ENCODE assay signal across 8 cellular contexts in genomic region chr6:44219053-44219814, GRCh38. TPM values are rescaled to one million over a fixed set of nuclear protein-coding genes. Genes with fewer than 3 reads are reported as not detected.
DNase-seq lines count a peak whose midpoint lies in the region; ATAC-seq and TF ChIP-seq lines count a peak whose summit lies in the region.

No MANE protein-coding gene starts in this region.

- POLR2A ChIA-PET in CD4-positive, alpha-beta T cell (lab: Charles Lee) = interaction anchor here (0.6 to 1.4 kb wide), 3 partner anchors 10 to 28 kb away, joined by 3 to 6 read pairs (median 3); partner anchors contain the start of gene HSP90AB1

- no peak for DNase-seq in CD4-positive, alpha-beta T cell
- peak; percentile 74 for DNase-seq in NOMO-1 treated with DMSO at 0.1 percent for 48 hours (lab: John Stamatoyannopoulos, UW; ENCODE audit: unreplicated experiment)
- DNase-seq in sigmoid colon = peak; percentile 95
- DNase-seq in GOT3 (lab: John Stamatoyannopoulos, UW) = no peak

- no peak overlapping the region for H3K27ac ChIP-seq in CD4-positive, alpha-beta T cell (ENCODE audit: low read depth, low read length)
- H3K27ac ChIP-seq in iPS-20b (ENCODE audit: low read length) (peak overlapping the region; percentile 87), sigmoid colon (peak overlapping the region; percentile 94 to 98 (median 97))

- peak overlapping the region; percentile 60 for H3K4me3 Mint-ChIP-seq in CD4-positive, alpha-beta T cell
- peak overlapping the region; percentile 71 to 80 (median 79) for H3K4me3 Mint-ChIP-seq in brain

- H3K9me3 ChIP-seq in CD4-positive, alpha-beta T cell (ENCODE audit: control insufficient read depth, low read length) = no peaks in the 10 kb centered on the region
- H3K9me3 ChIP-seq in iPS-20b (ENCODE audit: insufficient read depth, low read depth, low read length) = no peaks in the 10 kb centered on the region
- no peaks in the 10 kb centered on the region for H3K9me3 ChIP-seq in sigmoid colon

- peak overlapping the region; percentile 85 for H3K9ac ChIP-seq in iPS-20b (ENCODE audit: low read depth, low read length)

- CTCF ChIA-PET in CD4-positive, alpha-beta T cell (lab: Charles Lee) = no interaction called here

- ATAC-seq in CD4-positive, alpha-beta T cell (ENCODE audit: poor library complexity) = no peak
- ATAC-seq in GM18867 (IDR thresholded peaks at IDR 0.05; ENCODE audit: unreplicated experiment) (peak; percentile 48), HG03097 (IDR thresholded peaks at IDR 0.05; ENCODE audit: low FRiP score, unreplicated experiment) (peak; percentile 42)

- H3K9me3 Mint-ChIP-seq in CD4-positive, alpha-beta T cell = no peaks in the 10 kb centered on the region
- peaks cover 0 to 2% (median 0%) of the 10 kb centered on the region in 5 experiments for H3K9me3 Mint-ChIP-seq in brain

- no peak for TF ChIP-seq CTCF in CD4-positive, alpha-beta T cell (IDR thresholded peaks at IDR 0.05)
- TF ChIP-seq CTCF in brain (conservative IDR thresholded peaks at IDR 0.05) (no peak), sigmoid colon (IDR thresholded peaks at IDR 0.05) (no peak)

- peaks cover 4% of the 10 kb centered on the region for H3K27me3 ChIP-seq in CD4-positive, alpha-beta T cell (ENCODE audit: control insufficient read depth, insufficient read depth, low read length)
- peaks cover 3% of the 10 kb centered on the region for H3K27me3 ChIP-seq in iPS-20b (ENCODE audit: insufficient read depth, low read length)
- H3K27me3 ChIP-seq in sigmoid colon = no peaks in the 10 kb centered on the region

- H3K27ac Mint-ChIP-seq in CD4-positive, alpha-beta T cell = no peak overlapping the region
- peak overlapping the region in 4 of 5 experiments; percentile 32 to 91 (median 58) for H3K27ac Mint-ChIP-seq in brain

- TF ChIP-seq POLR2A in sigmoid colon (IDR thresholded peaks at IDR 0.05) = peak; percentile 54 to 63

- peaks cover under 1% of the 10 kb centered on the region for H3K27me3 Mint-ChIP-seq in CD4-positive, alpha-beta T cell
- peaks cover 8% of the 10 kb centered on the region for H3K27me3 Mint-ChIP-seq in brain

- peak overlapping the region; percentile 70 for H3K4me3 ChIP-seq in iPS-20b (ENCODE audit: low read length)
- peak overlapping the region; percentile 52 to 66 (median 62) for H3K4me3 ChIP-seq in sigmoid colon

- TF ChIP-seq EP300 in sigmoid colon (IDR thresholded peaks at IDR 0.05) = peak in 1 of 4 donors; percentile 9

- no peaks in the 10 kb centered on the region for H3K36me3 Mint-ChIP-seq in CD4-positive, alpha-beta T cell (ENCODE audit: low read depth)
- H3K36me3 Mint-ChIP-seq in brain = no peaks in the 10 kb centered on the region

- H3K36me3 ChIP-seq in iPS-20b (ENCODE audit: insufficient read depth, low read depth, low read length) (no peaks in the 10 kb centered on the region), sigmoid colon (no peaks in the 10 kb centered on the region)

- peaks cover 33% of the 10 kb centered on the region for H3K4me1 Mint-ChIP-seq in CD4-positive, alpha-beta T cell (ENCODE audit: low read depth)
- H3K4me1 Mint-ChIP-seq in brain = peaks cover 67% of the 10 kb centered on the region

- H3K4me1 ChIP-seq in iPS-20b (ENCODE audit: insufficient read depth, low read length) (peaks cover 30% of the 10 kb centered on the region), sigmoid colon (peaks cover 0 to 79% (median 69%) of the 10 kb centered on the region in 4 donors)

- intact Hi-C loops in CD4-positive, alpha-beta T cell (cut with DNase I, micrococcal nuclease) = no loop called here
- intact Hi-C loops in sigmoid colon (cut with DNase I) = no loop called here

- 2% methylated on average over 45 of the region's 45 CpGs for WGBS in sigmoid colon, 2 donors

RNA-seq across cellular contexts. Expression of gene MYMX, which starts 2.5 kb away (rescaled TPM):
- total RNA-seq in CD4-positive, alpha-beta T cell = not detected
- not detected for polyA plus RNA-seq in brain (ENCODE audit: insufficient read depth, low read depth, low replicate concordance)
- not detected for total RNA-seq in sigmoid colon
- under 1 TPM in 1 of 3 donors, not detected in 2; 0.28 TPM for polyA plus RNA-seq in sigmoid colon

RNA-seq across cellular contexts. Expression of gene SLC29A1, which starts 4.2 kb away (rescaled TPM):
- 1 to 10 TPM in 1 of 2 experiments, under 1 TPM in 1; 0.67 to 1.3 TPM for total RNA-seq in CD4-positive, alpha-beta T cell
- polyA plus RNA-seq in brain (ENCODE audit: insufficient read depth, low read depth, low replicate concordance) (35.6 TPM), sigmoid colon (10 to 100 TPM in 2 of 3 donors, 1 to 10 TPM in 1; 4.2 to 24.8 (median 10.8) TPM)
- total RNA-seq in sigmoid colon = 100 to 1,000 TPM; 147 to 195 (median 180) TPM

RNA-seq across cellular contexts. Expression of gene HSP90AB1, which starts 27.7 kb away (rescaled TPM):
- total RNA-seq in CD4-positive, alpha-beta T cell = 100 to 1,000 TPM; 401 to 405 TPM
- polyA plus RNA-seq in brain (ENCODE audit: insufficient read depth, low read depth, low replicate concordance) (1,424 TPM), sigmoid colon (100 to 1,000 TPM; 182 to 484 (median 320) TPM)
- 100 to 1,000 TPM; 442 to 569 (median 518) TPM for total RNA-seq in sigmoid colon

RNA-seq across cellular contexts. Expression of gene SLC35B2, which starts 38.1 kb away (rescaled TPM):
- 1 to 10 TPM; 6.4 to 7.0 TPM for total RNA-seq in CD4-positive, alpha-beta T cell
- polyA plus RNA-seq in brain (ENCODE audit: insufficient read depth, low read depth, low replicate concordance) (68.7 TPM), sigmoid colon (10 to 100 TPM in 1 of 3 donors, 1 to 10 TPM in 2; 7.2 to 36.9 (median 7.9) TPM)
- total RNA-seq in sigmoid colon = 10 to 100 TPM; 25.3 to 28.8 (median 27.2) TPM

RNA-seq across cellular contexts. Expression of gene NFKBIE, which starts 46.1 kb away (rescaled TPM):
- 10 to 100 TPM; 43.0 to 43.1 TPM for total RNA-seq in CD4-positive, alpha-beta T cell
- polyA plus RNA-seq in brain (ENCODE audit: insufficient read depth, low read depth, low replicate concordance) (10.8 TPM), sigmoid colon (10 to 100 TPM in 2 of 3 donors, 1 to 10 TPM in 1; 8.4 to 16.2 (median 13.4) TPM)
- 10 to 100 TPM in 1 of 4 donors, 1 to 10 TPM in 3; 4.7 to 13.6 (median 8.4) TPM for total RNA-seq in sigmoid colon

Comparison
In these comparisons a context has a peak if more than half of its experiments do, and no peak if none do; other contexts are left out.
1. DNase-seq: peak in NOMO-1 treated with DMSO at 0.1 percent for 48 hours (single experiment) and sigmoid colon (single experiment); none in CD4-positive, alpha-beta T cell (0 of 10) and GOT3 (single experiment).
2. RNA of gene SLC29A1, which starts 4.2 kb away (total RNA-seq): 147 to 195 TPM in sigmoid colon; 0.67 to 1.3 TPM in CD4-positive, alpha-beta T cell; every median in the first group is over 10 times any median in the second.